In genomic region chr5:36881304-36881703, GRCh38 we compare ENCODE assay signal across 18 cellular contexts. TPM values are rescaled to one million over a fixed set of nuclear protein-coding genes. Genes with fewer than 3 reads are reported as not detected.
DNase-seq lines count a peak whose midpoint lies in the region; ATAC-seq, FAIRE-seq and TF ChIP-seq lines count a peak whose summit lies in the region.
"Had no signal": no experiment of that assay in that cellular context is flagged by ENCODE, and none has a peak within 500 bp of the region (broad histone marks: within the 10 kb centered on the region; RNA-seq: fewer than 3 reads in every experiment).

No MANE protein-coding gene starts in this region.

- peaks cover 9% of the 10 kb centered on the region for H3K36me3 ChIP-seq in CD8-positive, alpha-beta T cell (ENCODE audit: insufficient read depth, low read length)
- no peaks in the 10 kb centered on the region for H3K36me3 ChIP-seq in iPS-20b (ENCODE audit: insufficient read depth, low read depth, low read length)

- no peaks in the 10 kb centered on the region for H3K27me3 ChIP-seq in CD8-positive, alpha-beta T cell (ENCODE audit: insufficient read depth, low read length)
- no peaks in the 10 kb centered on the region for H3K27me3 ChIP-seq in iPS-20b (ENCODE audit: insufficient read depth, low read length)
- H3K27me3 ChIP-seq: suprapubic skin had no signal

- H3K36me3 Mint-ChIP-seq in CD8-positive, alpha-beta T cell = peaks cover 22% of the 10 kb centered on the region

- no peaks in the 10 kb centered on the region for H3K27me3 Mint-ChIP-seq in CD8-positive, alpha-beta T cell (ENCODE audit: low read depth)

- H3K4me1 Mint-ChIP-seq in CD8-positive, alpha-beta T cell (ENCODE audit: low read depth) = peaks cover 67% of the 10 kb centered on the region

- H3K4me1 ChIP-seq in A549 = peaks cover 21% of the 10 kb centered on the region; the same call in 2 of the 3 replicates
- H3K4me1 ChIP-seq in CD8-positive, alpha-beta T cell (ENCODE audit: insufficient read depth, low read length) = peaks cover 60% of the 10 kb centered on the region
- peaks cover 14% of the 10 kb centered on the region; the same call in 1 of the 2 replicates for H3K4me1 ChIP-seq in iPS-20b (ENCODE audit: insufficient read depth, low read length)

- DNase-seq in A549 (ENCODE audit: low read depth in 1 of 2, low spot score in 1 of 2) = no peak
- no peak for DNase-seq in CD8-positive, alpha-beta T cell
- peak; percentile 43 for DNase-seq in OCI-M1 (lab: John Stamatoyannopoulos, UW)
- DNase-seq in GM12892 (ENCODE audit: insufficient read length) = no peak
- DNase-seq in stimulated activated CD4-positive, alpha-beta T cell treated with anti-CD3 and anti-CD28 coated beads, Interleukin-4, amount 100 ng/mL, for 24 hours = no peak
- DNase-seq: activated CD8-positive, alpha-beta T cell treated with anti-CD3 and anti-CD28 coated beads, Interleukin-2, amount 10 ng/mL, durations not matched to agents 7 days and 5 days; anterior cingulate cortex; H9; NCI-H1417 treated with DMSO at 0.1 percent for 48 hours; NCI-H2171 treated with DMSO at 0.1 percent for 48 hours; stimulated activated CD4-positive, alpha-beta T cell treated with anti-CD3 and anti-CD28 coated beads, Interleukin-2, amount 100 ng/mL, for 48 hours had no signal

- CTCF ChIA-PET in A549 (lab: Yijun Ruan, JAX) = interaction anchor here (1.2 kb wide), 1 partner anchor 131 kb away, joined by 4 read pairs; no protein-coding TSS in a partner anchor
- CTCF ChIA-PET in CD8-positive, alpha-beta T cell (lab: Charles Lee) = no interaction called here

- H3K4me3 Mint-ChIP-seq in CD8-positive, alpha-beta T cell = peak overlapping the region; percentile 57
- H3K4me3 Mint-ChIP-seq: activated CD8-positive, alpha-beta T cell treated with anti-CD3 and anti-CD28 coated beads, Interleukin-2, amount 10 ng/mL, durations not matched to agents 7 days and 5 days; mesothelial cell of epicardium had no signal

- TF ChIP-seq EP300 in A549 (IDR thresholded peaks at IDR 0.05) = no peak

- POLR2A ChIA-PET in A549 (lab: Yijun Ruan, JAX) = no interaction called here
- POLR2A ChIA-PET in CD8-positive, alpha-beta T cell (lab: Charles Lee) = no interaction called here

- H3K9me3 Mint-ChIP-seq in CD8-positive, alpha-beta T cell = no peaks in the 10 kb centered on the region
- H3K9me3 Mint-ChIP-seq: H9, mesothelial cell of epicardium had no signal

- TF ChIP-seq POLR2A in A549 (IDR thresholded peaks at IDR 0.05; ENCODE audit: low read length) = no peak
- no peak for TF ChIP-seq POLR2A in GM12892 (IDR thresholded peaks at IDR 0.05; ENCODE audit: low read depth, low read length)

- peak overlapping the region; percentile 12; the same call in 1 of the 2 replicates for H3K9ac ChIP-seq in iPS-20b (ENCODE audit: low read depth, low read length)

- H3K27ac Mint-ChIP-seq in CD8-positive, alpha-beta T cell = no peak overlapping the region
- H3K27ac Mint-ChIP-seq: activated CD8-positive, alpha-beta T cell treated with anti-CD3 and anti-CD28 coated beads, Interleukin-2, amount 10 ng/mL, durations not matched to agents 7 days and 5 days had no signal

- H3K9me3 ChIP-seq in A549 = no peaks in the 10 kb centered on the region
- H3K9me3 ChIP-seq in CD8-positive, alpha-beta T cell (ENCODE audit: low read length) = no peaks in the 10 kb centered on the region
- no peaks in the 10 kb centered on the region for H3K9me3 ChIP-seq in iPS-20b (ENCODE audit: insufficient read depth, low read depth, low read length)
- H3K9me3 ChIP-seq: suprapubic skin had no signal

- TF ChIP-seq RAD21 in A549 (conservative IDR thresholded peaks at IDR 0.05 in 1 of 2, IDR thresholded peaks at IDR 0.05 in 1 of 2) = no peak

- no peak overlapping the region for H3K4me3 ChIP-seq in A549
- no peak overlapping the region for H3K4me3 ChIP-seq in CD8-positive, alpha-beta T cell (ENCODE audit: low read depth, low read length)
- H3K4me3 ChIP-seq in iPS-20b (ENCODE audit: low read length) = no peak overlapping the region
- H3K4me3 ChIP-seq: suprapubic skin had no signal

- H3K4me2 ChIP-seq in A549 = peak overlapping the region; percentile 91; the same call in 2 of the 3 replicates

- ATAC-seq in A549 (no peak), GM18909 (IDR thresholded peaks at IDR 0.05; ENCODE audit: poor library complexity, unreplicated experiment) (no peak), HG03108 (IDR thresholded peaks at IDR 0.05; ENCODE audit: unreplicated experiment) (no peak)
- no peak for ATAC-seq in CD8-positive, alpha-beta T cell
- ATAC-seq: activated CD8-positive, alpha-beta T cell treated with anti-CD3 and anti-CD28 coated beads, Interleukin-2, amount 10 ng/mL, durations not matched to agents 7 days and 5 days had no signal

- H3K27ac ChIP-seq in A549 (no peak overlapping the region), iPS-20b (ENCODE audit: low read length) (no peak overlapping the region)
- no peak overlapping the region for H3K27ac ChIP-seq in CD8-positive, alpha-beta T cell (ENCODE audit: low read depth, low read length)
- H3K27ac ChIP-seq: RWPE1, suprapubic skin, VCaP had no signal

- no peak for TF ChIP-seq CTCF in A549 (IDR thresholded peaks at IDR 0.05)
- TF ChIP-seq CTCF in CD8-positive, alpha-beta T cell (IDR thresholded peaks at IDR 0.05) = no peak

- intact Hi-C loops in CD8-positive, alpha-beta T cell (cut with DNase I, micrococcal nuclease) = loop anchor here in 1 of 2 experiments (5.0 kb wide), 1 partner anchor 46 kb away; no protein-coding TSS in a partner anchor

- FAIRE-seq in A549 (lab: Jason Lieb, UNC) = no peak
- no peak for FAIRE-seq in GM12892 (lab: Jason Lieb, UNC)

TF ChIP-seq in A549, 52 proteins besides CTCF, POLR2A, EP300 and RAD21:
- TF ChIP-seq MAFK (IDR thresholded peaks at IDR 0.05; ENCODE audit: partially characterized antibody) = no peak
- TF ChIP-seq ZFP36 (IDR thresholded peaks at IDR 0.05; ENCODE audit: borderline replicate concordance, partially characterized antibody) = no peak
- no peak for TF ChIP-seq ELK1 (IDR thresholded peaks at IDR 0.05; ENCODE audit: low read depth, low read length)
- no peak for TF ChIP-seq CHD2 (IDR thresholded peaks at IDR 0.05; ENCODE audit: low read length, partially characterized antibody)

RNA-seq across cellular contexts. Expression of gene NIPBL, which starts 4.7 kb away (rescaled TPM):
- polyA plus RNA-seq in A549 (2011; rRNA removed) (33.4 and 40.9 TPM in 2 replicates), A549 (2017; fragmentation: RNase III; extraction: RNeasy Plus Mini Kit Qiagen cat#74134 plus additional on column Dnase treatment) (12.3 to 12.7 TPM (median 12.4 TPM) in 3 replicates)
- polyA plus RNA-seq in A549 (2012; cell fraction: cytosol; rRNA removed) = 4.5 and 5.4 TPM in 2 replicates
- 5.2 and 6.0 TPM in 2 replicates for polyA plus RNA-seq in A549 (2012; cell fraction: nucleus; rRNA removed)
- polyA minus RNA-seq in A549 (2011; rRNA and poly(A)+ RNA removed) = 109 and 127 TPM in 2 replicates
- total RNA-seq in CD8-positive, alpha-beta T cell = 100 to 1,000 TPM; 119 to 127 TPM
- polyA plus RNA-seq in GM12892 (2012; ENCODE audit: missing spikeins) = 17.6 TPM
